ENCODE assay signal across 1 cellular context in genomic region chr19:55333870-55334269, GRCh38.
TF ChIP-seq lines count a peak whose summit lies in the region.

No MANE protein-coding gene starts in this region.

TF ChIP-seq in HepG2, 621 proteins besides CTCF, POLR2A, EP300 and RAD21 (continued from another document and continues in another):
- TF ChIP-seq PHF21A (CRISPR knock-in tag; IDR thresholded peaks at IDR 0.05): peak; percentile 69
- no peak; the same call in 1 of the 2 replicates for TF ChIP-seq HMG20B (CRISPR knock-in tag; conservative IDR thresholded peaks at IDR 0.05)
- TF ChIP-seq KDM2A (CRISPR knock-in tag; IDR thresholded peaks at IDR 0.05; ENCODE audit: borderline replicate concordance, low read depth): peak; percentile 44; the same call in 1 of the 2 replicates
- peak; percentile 59; the same call in 1 of the 2 replicates for TF ChIP-seq TGIF2 (CRISPR knock-in tag; IDR thresholded peaks at IDR 0.05)
- TF ChIP-seq JARID2 (CRISPR knock-in tag; IDR thresholded peaks at IDR 0.05; ENCODE audit: insufficient replicate concordance): no peak
- TF ChIP-seq, protein P1, sequence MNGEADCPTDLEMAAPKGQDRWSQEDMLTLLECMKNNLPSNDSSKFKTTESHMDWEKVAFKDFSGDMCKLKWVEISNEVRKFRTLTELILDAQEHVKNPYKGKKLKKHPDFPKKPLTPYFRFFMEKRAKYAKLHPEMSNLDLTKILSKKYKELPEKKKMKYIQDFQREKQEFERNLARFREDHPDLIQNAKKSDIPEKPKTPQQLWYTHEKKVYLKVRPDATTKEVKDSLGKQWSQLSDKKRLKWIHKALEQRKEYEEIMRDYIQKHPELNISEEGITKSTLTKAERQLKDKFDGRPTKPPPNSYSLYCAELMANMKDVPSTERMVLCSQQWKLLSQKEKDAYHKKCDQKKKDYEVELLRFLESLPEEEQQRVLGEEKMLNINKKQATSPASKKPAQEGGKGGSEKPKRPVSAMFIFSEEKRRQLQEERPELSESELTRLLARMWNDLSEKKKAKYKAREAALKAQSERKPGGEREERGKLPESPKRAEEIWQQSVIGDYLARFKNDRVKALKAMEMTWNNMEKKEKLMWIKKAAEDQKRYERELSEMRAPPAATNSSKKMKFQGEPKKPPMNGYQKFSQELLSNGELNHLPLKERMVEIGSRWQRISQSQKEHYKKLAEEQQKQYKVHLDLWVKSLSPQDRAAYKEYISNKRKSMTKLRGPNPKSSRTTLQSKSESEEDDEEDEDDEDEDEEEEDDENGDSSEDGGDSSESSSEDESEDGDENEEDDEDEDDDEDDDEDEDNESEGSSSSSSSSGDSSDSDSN (CRISPR knock-in tag; IDR thresholded peaks at IDR 0.05): peak; percentile 46
- TF ChIP-seq CENPX (CRISPR knock-in tag; IDR thresholded peaks at IDR 0.05): no peak
- TF ChIP-seq CREBL2 (CRISPR knock-in tag; IDR thresholded peaks at IDR 0.05; ENCODE audit: borderline replicate concordance): no peak
- TF ChIP-seq CEBPZ (IDR thresholded peaks at IDR 0.05; ENCODE audit: low read length): no peak
- TF ChIP-seq ZIK1 (CRISPR knock-in tag; IDR thresholded peaks at IDR 0.05; ENCODE audit: borderline replicate concordance, low read depth): no peak
- no peak for TF ChIP-seq ZNF678 (CRISPR knock-in tag; IDR thresholded peaks at IDR 0.05)
- TF ChIP-seq EZH2 (conservative IDR thresholded peaks at IDR 0.05; ENCODE audit: low read depth, low read length): no peak
- no peak for TF ChIP-seq MTA3 (CRISPR knock-in tag; IDR thresholded peaks at IDR 0.05)
- no peak for TF ChIP-seq SRSF9 (IDR thresholded peaks at IDR 0.05; ENCODE audit: borderline replicate concordance, insufficient read depth, low read depth, low read length, poor library complexity, severe bottlenecking)
- TF ChIP-seq HNRNPK (IDR thresholded peaks at IDR 0.05; ENCODE audit: low read depth, low read length, poor library complexity, severe bottlenecking): no peak
- TF ChIP-seq RAD51 (IDR thresholded peaks at IDR 0.05; ENCODE audit: borderline replicate concordance): no peak
- TF ChIP-seq ZFP91 (CRISPR knock-in tag; IDR thresholded peaks at IDR 0.05; ENCODE audit: borderline replicate concordance): peak; percentile 28; the same call in 1 of the 2 replicates
- no peak for TF ChIP-seq ZFP37 (CRISPR knock-in tag; IDR thresholded peaks at IDR 0.05; ENCODE audit: borderline replicate concordance)
- TF ChIP-seq CSRNP2 (CRISPR knock-in tag; conservative IDR thresholded peaks at IDR 0.05; ENCODE audit: low read depth): no peak
- TF ChIP-seq SOX5 (CRISPR knock-in tag; IDR thresholded peaks at IDR 0.05; ENCODE audit: borderline replicate concordance): peak; percentile 64
- TF ChIP-seq, protein P2, sequence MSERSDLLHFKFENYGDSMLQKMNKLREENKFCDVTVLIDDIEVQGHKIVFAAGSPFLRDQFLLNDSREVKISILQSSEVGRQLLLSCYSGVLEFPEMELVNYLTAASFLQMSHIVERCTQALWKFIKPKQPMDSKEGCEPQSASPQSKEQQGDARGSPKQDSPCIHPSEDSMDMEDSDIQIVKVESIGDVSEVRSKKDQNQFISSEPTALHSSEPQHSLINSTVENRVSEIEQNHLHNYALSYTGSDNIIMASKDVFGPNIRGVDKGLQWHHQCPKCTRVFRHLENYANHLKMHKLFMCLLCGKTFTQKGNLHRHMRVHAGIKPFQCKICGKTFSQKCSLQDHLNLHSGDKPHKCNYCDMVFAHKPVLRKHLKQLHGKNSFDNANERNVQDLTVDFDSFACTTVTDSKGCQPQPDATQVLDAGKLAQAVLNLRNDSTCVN (CRISPR knock-in tag; IDR thresholded peaks at IDR 0.05; ENCODE audit: borderline replicate concordance): no peak
- 0 out of 2 replicates have a peak, but pooled peaks have one; percentile 34 for TF ChIP-seq ZNF800 (CRISPR knock-in tag; IDR thresholded peaks at IDR 0.05)
- TF ChIP-seq ZNF337 (CRISPR knock-in tag; IDR thresholded peaks at IDR 0.05; ENCODE audit: borderline replicate concordance, low read depth): 0 out of 2 replicates have a peak, but pooled peaks have one; percentile 73
- peak; percentile 58 for TF ChIP-seq CREM (IDR thresholded peaks at IDR 0.05)
- no peak for TF ChIP-seq CREM (CRISPR knock-in tag; IDR thresholded peaks at IDR 0.05)
- TF ChIP-seq ZNF282 (IDR thresholded peaks at IDR 0.05; ENCODE audit: partially characterized antibody): no peak
- TF ChIP-seq ZNF180 (CRISPR knock-in tag; IDR thresholded peaks at IDR 0.05; ENCODE audit: borderline replicate concordance, low read depth): no peak
- no peak for TF ChIP-seq SYNCRIP (IDR thresholded peaks at IDR 0.05; ENCODE audit: insufficient read depth, low read depth, low read length)
- peak; percentile 72; the same call in 1 of the 2 replicates for TF ChIP-seq MYPOP (CRISPR knock-in tag; IDR thresholded peaks at IDR 0.05)
- no peak for TF ChIP-seq RFX1 (IDR thresholded peaks at IDR 0.05)
- no peak for TF ChIP-seq ZNF781 (CRISPR knock-in tag; IDR thresholded peaks at IDR 0.05; ENCODE audit: borderline replicate concordance, not compliant biosample characterization)
- TF ChIP-seq ONECUT2 (CRISPR knock-in tag; IDR thresholded peaks at IDR 0.05): no peak
- no peak for TF ChIP-seq NR1H2 (CRISPR knock-in tag; IDR thresholded peaks at IDR 0.05; ENCODE audit: borderline replicate concordance, low read depth)
- no peak for TF ChIP-seq ZC3H4 (CRISPR knock-in tag; IDR thresholded peaks at IDR 0.05; ENCODE audit: borderline replicate concordance)
- no peak for TF ChIP-seq ZNF138 (CRISPR knock-in tag; IDR thresholded peaks at IDR 0.05; ENCODE audit: low read depth)
- TF ChIP-seq ZNF431 (CRISPR knock-in tag; IDR thresholded peaks at IDR 0.05; ENCODE audit: borderline replicate concordance, low read depth): 0 out of 2 replicates have a peak, but pooled peaks have one; percentile 31
- no peak for TF ChIP-seq ZNF609 (CRISPR knock-in tag; IDR thresholded peaks at IDR 0.05; ENCODE audit: borderline replicate concordance)
- no peak for TF ChIP-seq ZNF740 (CRISPR knock-in tag; IDR thresholded peaks at IDR 0.05)
- TF ChIP-seq ZNF251 (CRISPR knock-in tag; IDR thresholded peaks at IDR 0.05): no peak
- TF ChIP-seq ZNF451 (CRISPR knock-in tag; IDR thresholded peaks at IDR 0.05): no peak
- no peak for TF ChIP-seq ZNF569 (CRISPR knock-in tag; IDR thresholded peaks at IDR 0.05; ENCODE audit: borderline replicate concordance)
- TF ChIP-seq ZMYM2 (CRISPR knock-in tag; IDR thresholded peaks at IDR 0.05): peak; percentile 91
